In genomic region chr18:3179430-3180089, GRCh38 we compare ENCODE assay signal across 8 cellular contexts. TPM values are rescaled to one million over a fixed set of nuclear protein-coding genes. Genes with fewer than 3 reads are reported as not detected.
DNase-seq lines count a peak whose midpoint lies in the region; ATAC-seq, FAIRE-seq and TF ChIP-seq lines count a peak whose summit lies in the region.

No MANE protein-coding gene starts in this region.

- TF ChIP-seq CTCF in GM13976 (IDR thresholded peaks at IDR 0.05; ENCODE audit: borderline replicate concordance, control extremely low read depth, extremely low read depth, insufficient read depth, missing control alignments) (no peak), esophagus muscularis mucosa (IDR thresholded peaks at IDR 0.05) (no peak), SK-N-SH (IDR thresholded peaks at IDR 0.05) (no peak)

- ATAC-seq in GM21515 (IDR thresholded peaks at IDR 0.05; ENCODE audit: unreplicated experiment), result peak; percentile 61

- H4K20me1 ChIP-seq in SK-N-SH (ENCODE audit: insufficient read depth), result no peaks in the 10 kb centered on the region

- CTCF ChIA-PET in SK-N-SH (lab: Yijun Ruan, JAX), result interaction anchor here (1.1 to 2.1 kb wide), 3 partner anchors 8 to 18 kb away, joined by 3 to 7 read pairs (median 3); no protein-coding TSS in a partner anchor

- intact Hi-C loops in esophagus muscularis mucosa (cut with DNase I), result no loop called here

- TF ChIP-seq POLR2A in esophagus muscularis mucosa (IDR thresholded peaks at IDR 0.05; ENCODE audit: low read depth) (no peak), H54 (IDR thresholded peaks at IDR 0.05; ENCODE audit: low read depth, low read length) (no peak)

- H2AFZ ChIP-seq in mesenchymal stem cell (ENCODE audit: low read depth, low read length), result no peak overlapping the region
- no peak overlapping the region for H2AFZ ChIP-seq in SK-N-SH (ENCODE audit: low read depth)

- no peak overlapping the region for H3K9ac ChIP-seq in HUES48 (ENCODE audit: low read depth, low read length)
- no peak overlapping the region for H3K9ac ChIP-seq in mesenchymal stem cell (ENCODE audit: low read length)
- H3K9ac ChIP-seq in SK-N-SH, result no peak overlapping the region

- H3K4me2 ChIP-seq in mesenchymal stem cell (ENCODE audit: low read length, poor library complexity, severe bottlenecking) (no peak overlapping the region), SK-N-SH (no peak overlapping the region)

- in situ Hi-C loops in GM13976 (cut with MboI; ENCODE audit: low sequenced_read_pairs, unreplicated experiment), result no loop called here

- H3K36me3 ChIP-seq in HUES48 (ENCODE audit: control insufficient read depth, insufficient read depth, low read length), result no peaks in the 10 kb centered on the region
- peaks cover 0 to 25% (median 6%) of the 10 kb centered on the region in 4 donors for H3K36me3 ChIP-seq in esophagus muscularis mucosa
- H3K36me3 ChIP-seq in mesenchymal stem cell (ENCODE audit: control insufficient read depth in 1 of 2, insufficient read depth in 2 of 2, low read depth in 1 of 2, low read length in 2 of 2), result no peaks in the 10 kb centered on the region
- H3K36me3 ChIP-seq in SK-N-SH (replicated peaks in 1 of 2; ENCODE audit: control insufficient read depth in 1 of 2, insufficient read depth in 2 of 2, low read length in 1 of 2), result no peaks in the 10 kb centered on the region

- no peak overlapping the region for H3K4ac ChIP-seq in mesenchymal stem cell (ENCODE audit: low read depth in 1 of 2, low read length in 2 of 2)

- no peak overlapping the region for H4K8ac ChIP-seq in mesenchymal stem cell (ENCODE audit: low read length)

- no peak overlapping the region for H4K91ac ChIP-seq in mesenchymal stem cell (ENCODE audit: low read length)

- DNase-seq in GM13976 (ENCODE audit: low spot score) (peak; percentile 45), esophagus muscularis mucosa (ENCODE audit: extremely low spot score) (no peak), mesenchymal stem cell (no peak), NK-92 (lab: John Stamatoyannopoulos, UW; ENCODE audit: unreplicated experiment) (no peak), SK-N-SH (no peak), H54 (ENCODE audit: insufficient read length, low spot score) (no peak)

- no peaks in the 10 kb centered on the region for H3K79me2 ChIP-seq in SK-N-SH (ENCODE audit: insufficient read depth)

- H3K9me3 ChIP-seq in HUES48 (ENCODE audit: control insufficient read depth, insufficient read depth, low read length), result no peaks in the 10 kb centered on the region
- H3K9me3 ChIP-seq in esophagus muscularis mucosa, result no peaks in the 10 kb centered on the region
- no peaks in the 10 kb centered on the region for H3K9me3 ChIP-seq in mesenchymal stem cell (ENCODE audit: control insufficient read depth, low read length)
- H3K9me3 ChIP-seq in SK-N-SH, result no peaks in the 10 kb centered on the region

- 62% methylated on average over 10 of the region's 10 CpGs for WGBS in esophagus muscularis mucosa
- 88% methylated on average over 10 of the region's 10 CpGs for WGBS in mesenchymal stem cell
- WGBS in SK-N-SH (ENCODE audit: low lambda C conversion rate), result 78% methylated on average over 10 of the region's 10 CpGs

- H2BK120ac ChIP-seq in mesenchymal stem cell (ENCODE audit: low read depth, low read length), result no peak overlapping the region

- no peak overlapping the region for H2BK5ac ChIP-seq in mesenchymal stem cell (ENCODE audit: low read depth, low read length, poor library complexity, severe bottlenecking)

- peaks cover 11% of the 10 kb centered on the region for H3K4me1 ChIP-seq in HUES48 (ENCODE audit: control insufficient read depth, insufficient read depth, low read length)
- peaks cover 27 to 49% (median 40%) of the 10 kb centered on the region in 4 donors for H3K4me1 ChIP-seq in esophagus muscularis mucosa
- peaks cover 1% of the 10 kb centered on the region for H3K4me1 ChIP-seq in mesenchymal stem cell (ENCODE audit: control insufficient read depth, insufficient read depth, low read depth, low read length)
- no peaks in the 10 kb centered on the region for H3K4me1 ChIP-seq in SK-N-SH (ENCODE audit: control insufficient read depth in 1 of 2, insufficient read depth in 2 of 2, low read depth in 1 of 2, low read length in 1 of 2)

- H3K14ac ChIP-seq in mesenchymal stem cell (ENCODE audit: low read length in 2 of 2), result no peak overlapping the region

- no peak for TF ChIP-seq EP300 in esophagus muscularis mucosa (IDR thresholded peaks at IDR 0.05)
- no peak for TF ChIP-seq EP300 in SK-N-SH (IDR thresholded peaks at IDR 0.05; ENCODE audit: borderline replicate concordance in 1 of 2, low read depth in 1 of 2, low read length in 1 of 2)

- no peak overlapping the region for H2BK15ac ChIP-seq in mesenchymal stem cell (ENCODE audit: low read depth, poor library complexity, severe bottlenecking)

- H3K18ac ChIP-seq in mesenchymal stem cell (ENCODE audit: low read depth in 1 of 2, low read length in 2 of 2), result no peak overlapping the region

- H3K4me3 ChIP-seq in HUES48 (ENCODE audit: low read depth, low read length) (no peak overlapping the region), esophagus muscularis mucosa (no peak overlapping the region), mesenchymal stem cell (ENCODE audit: insufficient read depth in 1 of 2, low read depth in 1 of 2, low read length in 2 of 2) (no peak overlapping the region), SK-N-SH (ENCODE audit: low read depth in 2 of 2, low read length in 1 of 2) (no peak overlapping the region)

- H3K23ac ChIP-seq in mesenchymal stem cell (ENCODE audit: low read length in 2 of 2), result no peak overlapping the region

- H3K79me1 ChIP-seq in mesenchymal stem cell (replicated peaks; ENCODE audit: low read length, poor library complexity, severe bottlenecking), result no peaks in the 10 kb centered on the region

- no peaks in the 10 kb centered on the region for H3F3A ChIP-seq in SK-N-SH (replicated peaks; ENCODE audit: insufficient read depth)

- peak overlapping the region; percentile 74 for H3K27ac ChIP-seq in HUES48 (ENCODE audit: low read depth, low read length)
- peak overlapping the region; percentile 22 to 53 (median 46) for H3K27ac ChIP-seq in esophagus muscularis mucosa (replicated peaks in 1 of 4)
- H3K27ac ChIP-seq in mesenchymal stem cell (ENCODE audit: low read length, poor library complexity, severe bottlenecking), result no peak overlapping the region
- H3K27ac ChIP-seq in SK-N-SH (ENCODE audit: low read depth in 2 of 2, low read length in 1 of 2), result no peak overlapping the region

- H3K27me3 ChIP-seq in HUES48 (ENCODE audit: control insufficient read depth, insufficient read depth, low read length), result no peaks in the 10 kb centered on the region
- H3K27me3 ChIP-seq in esophagus muscularis mucosa, result no peaks in the 10 kb centered on the region
- H3K27me3 ChIP-seq in mesenchymal stem cell (ENCODE audit: control insufficient read depth in 1 of 2, insufficient read depth in 1 of 2, low read length in 2 of 2), result no peaks in the 10 kb centered on the region
- no peaks in the 10 kb centered on the region for H3K27me3 ChIP-seq in SK-N-SH (ENCODE audit: insufficient read depth)

- H2AK5ac ChIP-seq in mesenchymal stem cell (ENCODE audit: low read length, severe bottlenecking), result no peak overlapping the region

- no peak overlapping the region for H2BK12ac ChIP-seq in mesenchymal stem cell (ENCODE audit: low read length in 2 of 2)

- no peak for FAIRE-seq in H54 (lab: Jason Lieb, UNC)

- H3K9me2 ChIP-seq in SK-N-SH, result no peaks in the 10 kb centered on the region

- POLR2A ChIA-PET in SK-N-SH (lab: Yijun Ruan, JAX), result no interaction called here

- no peak for TF ChIP-seq RAD21 in SK-N-SH (IDR thresholded peaks at IDR 0.05; ENCODE audit: low read length)

TF ChIP-seq in SK-N-SH, 30 proteins besides CTCF, POLR2A, EP300 and RAD21:
- TF ChIP-seq FOXM1 (IDR thresholded peaks at IDR 0.05; ENCODE audit: low read depth) (no peak), GATA2 (CRISPR knock-in tag; IDR thresholded peaks at IDR 0.05) (no peak), YY1 (IDR thresholded peaks at IDR 0.05; ENCODE audit: low read depth) (no peak), MEF2A (IDR thresholded peaks at IDR 0.05; ENCODE audit: borderline replicate concordance, low read depth) (no peak), POLR2AphosphoS5 (IDR thresholded peaks at IDR 0.05; ENCODE audit: low read depth, low read length) (no peak)
- TF ChIP-seq, protein P1, sequence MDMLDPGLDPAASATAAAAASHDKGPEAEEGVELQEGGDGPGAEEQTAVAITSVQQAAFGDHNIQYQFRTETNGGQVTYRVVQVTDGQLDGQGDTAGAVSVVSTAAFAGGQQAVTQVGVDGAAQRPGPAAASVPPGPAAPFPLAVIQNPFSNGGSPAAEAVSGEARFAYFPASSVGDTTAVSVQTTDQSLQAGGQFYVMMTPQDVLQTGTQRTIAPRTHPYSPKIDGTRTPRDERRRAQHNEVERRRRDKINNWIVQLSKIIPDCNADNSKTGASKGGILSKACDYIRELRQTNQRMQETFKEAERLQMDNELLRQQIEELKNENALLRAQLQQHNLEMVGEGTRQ (IDR thresholded peaks at IDR 0.05; ENCODE audit: borderline replicate concordance, low read depth, low read length), result no peak

RNA-seq across cellular contexts. Expression of gene MYOM1, which starts 40.2 kb away (rescaled TPM):
- total RNA-seq in esophagus muscularis mucosa, result 10 to 100 TPM; 13.3 to 31.7 (median 16.5) TPM
- 0.11 TPM for polyA plus RNA-seq in mesenchymal stem cell (2013, experiment 1 of 2)
- polyA plus RNA-seq in mesenchymal stem cell (2013, experiment 2 of 2), result 0.03 TPM
- 0.07 and 0.08 TPM in 2 replicates for polyA plus RNA-seq in SK-N-SH (2012; rRNA removed)
- 0.13 and 0.18 TPM in 2 replicates for polyA plus RNA-seq in SK-N-SH (2012; cell fraction: cytosol; rRNA removed)
- polyA plus RNA-seq in SK-N-SH (2012; cell fraction: nucleus; rRNA removed), result 0.20 and 0.21 TPM in 2 replicates

Comparison
In these comparisons a context has a peak if more than half of its experiments do, and no peak if none do; other contexts are left out.
1. H3K27ac ChIP-seq: peak in HUES48 (single experiment) and esophagus muscularis mucosa (4 of 4); none in mesenchymal stem cell (single experiment) and SK-N-SH (0 of 2).